ENCODE assay signal across 6 cellular contexts in genomic region chr12:55931317-55931779, GRCh38.
DNase-seq lines count a peak whose midpoint lies in the region; ATAC-seq lines count a peak whose summit lies in the region.

No MANE protein-coding gene starts in this region.

- no peaks in the 10 kb centered on the region for H3K9me3 Mint-ChIP-seq in activated naive CD8-positive, alpha-beta T cell treated with anti-CD3 and anti-CD28 coated beads, Interleukin-2, amount 50 U/mL, for 24 hours

- no peak for ATAC-seq in activated naive CD8-positive, alpha-beta T cell treated with anti-CD3 and anti-CD28 coated beads, Interleukin-2, amount 50 U/mL, for 24 hours
- no peak for ATAC-seq in HG02973 (IDR thresholded peaks at IDR 0.05; ENCODE audit: unreplicated experiment)

- H3K4me3 Mint-ChIP-seq in activated naive CD8-positive, alpha-beta T cell treated with anti-CD3 and anti-CD28 coated beads, Interleukin-2, amount 50 U/mL, for 24 hours: peak overlapping the region; percentile 93

- H3K4me1 Mint-ChIP-seq in activated naive CD8-positive, alpha-beta T cell treated with anti-CD3 and anti-CD28 coated beads, Interleukin-2, amount 50 U/mL, for 24 hours: peaks cover 67% of the 10 kb centered on the region

- H3K27ac Mint-ChIP-seq in activated naive CD8-positive, alpha-beta T cell treated with anti-CD3 and anti-CD28 coated beads, Interleukin-2, amount 50 U/mL, for 24 hours: peak overlapping the region; percentile 94

- H3K4me1 ChIP-seq in mucosa of stomach (ENCODE audit: control insufficient read depth, insufficient read depth, low read length): peaks cover 21% of the 10 kb centered on the region

- no peaks in the 10 kb centered on the region for H3K36me3 ChIP-seq in mucosa of stomach (ENCODE audit: control insufficient read depth, insufficient read depth, low read length)

- DNase-seq in GM03348 (ENCODE audit: low spot score): peak; percentile 25
- peak; percentile 10 for DNase-seq in activated naive CD8-positive, alpha-beta T cell treated with anti-CD3 and anti-CD28 coated beads, Interleukin-2, amount 50 U/mL, for 24 hours
- no peak for DNase-seq in NCI-H1694 (lab: John Stamatoyannopoulos, UW)
- DNase-seq in COR-L47 (lab: John Stamatoyannopoulos, UW): no peak

- H3K9ac ChIP-seq in mucosa of stomach (ENCODE audit: low read length): peak overlapping the region; percentile 71

- H3K9me3 ChIP-seq in mucosa of stomach (ENCODE audit: control insufficient read depth, low read length): no peaks in the 10 kb centered on the region

- H3K27me3 Mint-ChIP-seq in activated naive CD8-positive, alpha-beta T cell treated with anti-CD3 and anti-CD28 coated beads, Interleukin-2, amount 50 U/mL, for 24 hours: peaks cover 2% of the 10 kb centered on the region

- H3K36me3 Mint-ChIP-seq in activated naive CD8-positive, alpha-beta T cell treated with anti-CD3 and anti-CD28 coated beads, Interleukin-2, amount 50 U/mL, for 24 hours (ENCODE audit: low read depth): peaks cover 32% of the 10 kb centered on the region

- no peaks in the 10 kb centered on the region for H3K27me3 ChIP-seq in mucosa of stomach (ENCODE audit: control insufficient read depth, insufficient read depth, low read length)

- peak overlapping the region; percentile 21 for H3K4me3 ChIP-seq in mucosa of stomach (ENCODE audit: low read length)

Comparison
In these comparisons a context has a peak if more than half of its experiments do, and no peak if none do; other contexts are left out.
1. DNase-seq: peak in GM03348 (single experiment) and activated naive CD8-positive, alpha-beta T cell treated with anti-CD3 and anti-CD28 coated beads, Interleukin-2, amount 50 U/mL, for 24 hours (single experiment); none in NCI-H1694 (single experiment) and COR-L47 (single experiment).